In the genomic region with DNA sequence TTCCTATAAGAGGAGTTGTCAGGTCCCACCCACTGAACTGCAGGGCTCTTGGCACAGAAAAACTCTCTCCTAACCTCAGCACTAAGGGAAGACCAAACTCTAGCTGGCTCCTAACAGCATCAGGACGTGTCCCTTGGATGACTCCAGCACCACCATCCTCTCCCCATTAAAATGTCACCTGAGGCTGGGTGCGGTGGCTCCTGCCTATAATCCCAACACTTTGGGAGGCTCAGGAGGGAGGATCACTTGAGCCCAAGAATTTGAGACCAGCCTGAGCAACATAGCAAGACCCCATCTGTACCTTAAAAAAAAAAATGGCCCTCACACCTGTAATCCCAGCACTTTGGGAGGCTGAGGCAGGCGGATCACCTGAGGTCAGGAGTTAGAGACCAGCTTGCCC, we compare ENCODE assay signal across 35 cellular contexts.
"Had no signal": no experiment of that assay in that cellular context is flagged by ENCODE, and none has a peak within 500 bp of the region (broad histone marks: within the 10 kb centered on the region; RNA-seq: fewer than 3 reads in every experiment).

No MANE protein-coding gene starts in this region.

- H3K27ac Mint-ChIP-seq: activated naive CD4-positive, alpha-beta T cell treated with anti-CD3 and anti-CD28 coated beads for 36 hours; activated naive CD4-positive, alpha-beta T cell treated with anti-CD3 and anti-CD28 coated beads, Interleukin-2, amount 10 ng/mL, durations not matched to agents 7 days and 5 days; activated naive CD4-positive, alpha-beta T cell treated with anti-CD3 and anti-CD28 coated beads, Interleukin-2, amount 50 U/mL, for 72 hours; activated naive CD8-positive, alpha-beta T cell; activated naive CD8-positive, alpha-beta T cell treated with anti-CD3 and anti-CD28 coated beads for 36 hours; activated naive CD8-positive, alpha-beta T cell treated with anti-CD3 and anti-CD28 coated beads, Interleukin-2, amount 10 ng/mL, durations not matched to agents 7 days and 5 days; activated naive CD8-positive, alpha-beta T cell treated with anti-CD3 and anti-CD28 coated beads, Interleukin-2, amount 50 U/mL, for 24 hours; activated T-cell treated with anti-CD3 and anti-CD28 coated beads, Interleukin-2, amount 50 U/mL, for 24 hours; activated T-cell treated with anti-CD3 and anti-CD28 coated beads, Interleukin-2, amount 50 U/mL, for 72 hours; activated T-helper 1 cell treated with anti-CD3 and anti-CD28 coated beads, Interleukin-12 subunit alpha, Interleukin-12 subunit beta, Interleukin-2, Interleukin-4 antibody, amounts not matched to agents 30 ng/mL and 10 ng/mL and 1 ng/mL, durations not matched to agents 14 hours and 24 hours and 36 hours; activated T-helper 17 cell treated with anti-CD3 and anti-CD28 coated beads, Interleukin-2, amount 50 U/mL, for 72 hours; activated T-helper 2 cell treated with anti-CD3 and anti-CD28 coated beads, Interferon-gamma antibody, Interleukin-2, Interleukin-4, amounts not matched to agents 10 μg/mL and 5 μg/mL and 100 μg/mL, durations not matched to agents 14 hours and 24 hours and 36 hours; brain had no signal

- H3K4me3 Mint-ChIP-seq: activated naive CD4-positive, alpha-beta T cell treated with anti-CD3 and anti-CD28 coated beads for 36 hours; activated naive CD4-positive, alpha-beta T cell treated with anti-CD3 and anti-CD28 coated beads, Interleukin-2, amount 10 ng/mL, durations not matched to agents 7 days and 5 days; activated naive CD4-positive, alpha-beta T cell treated with anti-CD3 and anti-CD28 coated beads, Interleukin-2, amount 50 U/mL, for 24 hours; activated naive CD8-positive, alpha-beta T cell; activated naive CD8-positive, alpha-beta T cell treated with anti-CD3 and anti-CD28 coated beads for 36 hours; activated naive CD8-positive, alpha-beta T cell treated with anti-CD3 and anti-CD28 coated beads, Interleukin-2, amount 10 ng/mL, durations not matched to agents 7 days and 5 days; activated naive CD8-positive, alpha-beta T cell treated with anti-CD3 and anti-CD28 coated beads, Interleukin-2, amount 50 U/mL, for 24 hours; activated T-cell treated with anti-CD3 and anti-CD28 coated beads, Interleukin-2, amount 50 U/mL, for 24 hours; activated T-cell treated with anti-CD3 and anti-CD28 coated beads, Interleukin-2, amount 50 U/mL, for 4 hours; activated T-cell treated with anti-CD3 and anti-CD28 coated beads, Interleukin-2, amount 50 U/mL, for 72 hours; activated T-helper 1 cell treated with anti-CD3 and anti-CD28 coated beads, Interleukin-12 subunit alpha, Interleukin-12 subunit beta, Interleukin-2, Interleukin-4 antibody, amounts not matched to agents 30 ng/mL and 10 ng/mL and 1 ng/mL, durations not matched to agents 14 hours and 24 hours and 36 hours; activated T-helper 17 cell treated with anti-CD3 and anti-CD28 coated beads, Interleukin-2, amount 50 U/mL, for 72 hours; brain; central memory CD8-positive, alpha-beta T cell had no signal

- ATAC-seq: activated naive CD4-positive, alpha-beta T cell treated with anti-CD3 and anti-CD28 coated beads, Interleukin-2, amount 50 U/mL, for 72 hours; activated naive CD8-positive, alpha-beta T cell treated with anti-CD3 and anti-CD28 coated beads, Interleukin-2, amount 50 U/mL, for 24 hours; activated T-cell treated with anti-CD3 and anti-CD28 coated beads, Interleukin-2, amount 50 U/mL, for 4 hours; activated T-cell treated with anti-CD3 and anti-CD28 coated beads, Interleukin-2, amount 50 U/mL, for 72 hours; activated T-helper 17 cell treated with anti-CD3 and anti-CD28 coated beads, Interleukin-2, amount 50 U/mL, for 72 hours; body of pancreas had no signal

- H3K9me3 Mint-ChIP-seq: activated naive CD4-positive, alpha-beta T cell treated with anti-CD3 and anti-CD28 coated beads for 36 hours; activated naive CD4-positive, alpha-beta T cell treated with anti-CD3 and anti-CD28 coated beads, Interleukin-2, amount 10 ng/mL, durations not matched to agents 7 days and 5 days; activated naive CD4-positive, alpha-beta T cell treated with anti-CD3 and anti-CD28 coated beads, Interleukin-2, amount 50 U/mL, for 24 hours; activated naive CD4-positive, alpha-beta T cell treated with anti-CD3 and anti-CD28 coated beads, Interleukin-2, amount 50 U/mL, for 72 hours; activated naive CD8-positive, alpha-beta T cell treated with anti-CD3 and anti-CD28 coated beads for 36 hours; activated naive CD8-positive, alpha-beta T cell treated with anti-CD3 and anti-CD28 coated beads, Interleukin-2, amount 10 ng/mL, durations not matched to agents 7 days and 5 days; activated naive CD8-positive, alpha-beta T cell treated with anti-CD3 and anti-CD28 coated beads, Interleukin-2, amount 50 U/mL, for 24 hours; activated T-cell treated with anti-CD3 and anti-CD28 coated beads, Interleukin-2, amount 50 U/mL, for 24 hours; activated T-cell treated with anti-CD3 and anti-CD28 coated beads, Interleukin-2, amount 50 U/mL, for 4 hours; activated T-cell treated with anti-CD3 and anti-CD28 coated beads, Interleukin-2, amount 50 U/mL, for 72 hours; activated T-helper 1 cell treated with anti-CD3 and anti-CD28 coated beads, Interleukin-12 subunit alpha, Interleukin-12 subunit beta, Interleukin-2, Interleukin-4 antibody, amounts not matched to agents 30 ng/mL and 10 ng/mL and 1 ng/mL, durations not matched to agents 14 hours and 24 hours and 36 hours; activated T-helper 17 cell treated with anti-CD3 and anti-CD28 coated beads, Interleukin-2, amount 50 U/mL, for 72 hours; activated T-helper 2 cell treated with anti-CD3 and anti-CD28 coated beads, Interferon-gamma antibody, Interleukin-2, Interleukin-4, amounts not matched to agents 10 μg/mL and 5 μg/mL and 100 μg/mL, durations not matched to agents 14 hours and 24 hours and 36 hours; central memory CD8-positive, alpha-beta T cell had no signal

- H3K27me3 Mint-ChIP-seq: activated naive CD8-positive, alpha-beta T cell had no signal

- H3K36me3 Mint-ChIP-seq: activated naive CD4-positive, alpha-beta T cell treated with anti-CD3 and anti-CD28 coated beads, Interleukin-2, amount 10 ng/mL, durations not matched to agents 7 days and 5 days; activated naive CD4-positive, alpha-beta T cell treated with anti-CD3 and anti-CD28 coated beads, Interleukin-2, amount 50 U/mL, for 24 hours; activated naive CD4-positive, alpha-beta T cell treated with anti-CD3 and anti-CD28 coated beads, Interleukin-2, amount 50 U/mL, for 72 hours; activated naive CD8-positive, alpha-beta T cell; activated naive CD8-positive, alpha-beta T cell treated with anti-CD3 and anti-CD28 coated beads for 36 hours; activated naive CD8-positive, alpha-beta T cell treated with anti-CD3 and anti-CD28 coated beads, Interleukin-2, amount 10 ng/mL, durations not matched to agents 7 days and 5 days; brain had no signal

- DNase-seq: activated effector memory CD4-positive, alpha-beta T cell treated with anti-CD3 and anti-CD28 coated beads, Interleukin-2, amount 50 U/mL, for 16 hours; activated effector memory CD4-positive, alpha-beta T cell treated with Interleukin-2 at 50 U/mL for 16 hours; activated gamma-delta T cell; activated gamma-delta T cell treated with Interleukin-2 at 50 U/mL for 16 hours; activated naive CD4-positive, alpha-beta T cell; activated naive CD4-positive, alpha-beta T cell treated with anti-CD3 and anti-CD28 coated beads for 36 hours; activated naive CD4-positive, alpha-beta T cell treated with anti-CD3 and anti-CD28 coated beads, Interleukin-2, amount 10 ng/mL, durations not matched to agents 7 days and 5 days; activated naive CD4-positive, alpha-beta T cell treated with anti-CD3 and anti-CD28 coated beads, Interleukin-2, amount 50 U/mL, for 16 hours; activated naive CD4-positive, alpha-beta T cell treated with Interleukin-2 at 50 U/mL for 16 hours; activated naive CD8-positive, alpha-beta T cell treated with anti-CD3 and anti-CD28 coated beads for 36 hours; activated naive CD8-positive, alpha-beta T cell treated with anti-CD3 and anti-CD28 coated beads, Interleukin-2, amount 10 ng/mL, durations not matched to agents 7 days and 5 days; activated naive CD8-positive, alpha-beta T cell treated with anti-CD3 and anti-CD28 coated beads, Interleukin-2, amount 50 U/mL, for 24 hours; activated T-cell treated with anti-CD3 and anti-CD28 coated beads, Interleukin-2, amount 50 U/mL, for 1 hour; activated T-cell treated with anti-CD3 and anti-CD28 coated beads, Interleukin-2, amount 50 U/mL, for 24 hours; activated T-cell treated with anti-CD3 and anti-CD28 coated beads, Interleukin-2, amount 50 U/mL, for 4 hours; activated T-cell treated with anti-CD3 and anti-CD28 coated beads, Interleukin-2, amount 50 U/mL, for 48 hours; activated T-cell treated with anti-CD3 and anti-CD28 coated beads, Interleukin-2, amount 50 U/mL, for 72 hours; adrenal gland; amniotic stem cell; amygdala; anterior cingulate cortex; aorta; body of pancreas; brain microvascular endothelial cell; caudate nucleus; central memory CD4-positive, alpha-beta T cell; cerebellar nuclear complex had no signal
